In the genomic region with DNA sequence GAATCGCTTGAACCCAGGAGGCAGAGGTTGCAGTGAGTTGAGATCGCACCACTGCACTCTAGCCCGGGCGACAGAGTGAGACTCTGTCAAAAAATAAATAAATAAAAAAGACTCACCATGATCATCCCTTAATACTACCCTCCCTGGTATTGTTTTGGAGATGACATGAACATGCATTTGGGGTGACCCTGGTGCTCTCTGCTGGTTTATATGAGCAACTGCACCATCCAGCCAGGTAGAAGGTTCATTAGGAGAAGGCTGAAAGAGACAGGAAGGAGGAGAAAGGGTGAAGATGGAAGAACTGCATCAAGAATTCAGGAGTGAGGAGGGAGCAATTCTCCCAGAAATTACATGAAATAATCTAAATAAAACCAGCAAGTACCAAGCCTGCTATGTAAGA, we compare ENCODE assay signal across 9 cellular contexts. TPM values are rescaled to one million over a fixed set of nuclear protein-coding genes. Genes with fewer than 3 reads are reported as not detected.
DNase-seq lines count a peak whose midpoint lies in the region; ATAC-seq and TF ChIP-seq lines count a peak whose summit lies in the region.
"Had no signal": no experiment of that assay in that cellular context is flagged by ENCODE, and none has a peak within 500 bp of the region (broad histone marks: within the 10 kb centered on the region; RNA-seq: fewer than 3 reads in every experiment).

No MANE protein-coding gene starts in this region.

- no peak overlapping the region for H3K9ac ChIP-seq in KMS-11
- H3K9ac ChIP-seq in SK-N-SH, result no peak overlapping the region

- TF ChIP-seq RAD21 in SK-N-SH (IDR thresholded peaks at IDR 0.05; ENCODE audit: low read length), result peak; percentile 89

- no peak for TF ChIP-seq EP300 in SK-N-SH (IDR thresholded peaks at IDR 0.05; ENCODE audit: borderline replicate concordance in 1 of 2, low read depth in 1 of 2, low read length in 1 of 2)

- 82% methylated on average over 4 of the region's 4 CpGs for WGBS in SK-N-SH (ENCODE audit: low lambda C conversion rate)

- no peak overlapping the region for H3K27ac Mint-ChIP-seq in naive thymus-derived CD8-positive, alpha-beta T cell

- TF ChIP-seq CTCF in KMS-11 (conservative IDR thresholded peaks at IDR 0.05; ENCODE audit: low read depth, low read length) (peak; percentile 75), SK-N-SH (IDR thresholded peaks at IDR 0.05) (peak; percentile 76)

- peak; percentile 4 to 11 for DNase-seq in activated CD4-positive, alpha-beta T cell treated with anti-CD3 and anti-CD28 coated beads for 4 hours
- DNase-seq in activated CD4-positive, alpha-beta T cell treated with anti-CD3 and anti-CD28 coated beads for 1 hour, result no peak
- DNase-seq in SK-N-SH (peak; percentile 73), epithelial cell of prostate (ENCODE audit: low read depth, low spot score) (peak; percentile 40), KG1 (lab: John Stamatoyannopoulos, UW) (no peak)
- peak in 5 of 10 donors; percentile 5 to 32 (median 22) for DNase-seq in naive thymus-derived CD8-positive, alpha-beta T cell

- H3F3A ChIP-seq in SK-N-SH (replicated peaks; ENCODE audit: insufficient read depth), result no peaks in the 10 kb centered on the region

- POLR2A ChIA-PET in SK-N-SH (lab: Yijun Ruan, JAX), result interaction anchor here (1.2 kb wide), 1 partner anchor 103 kb away, joined by 3 read pairs; no protein-coding TSS in a partner anchor
- POLR2A ChIA-PET in naive thymus-derived CD8-positive, alpha-beta T cell (lab: Charles Lee), result no interaction called here

- H2AFZ ChIP-seq in KMS-11 (ENCODE audit: low read depth) (no peak overlapping the region), SK-N-SH (ENCODE audit: low read depth) (no peak overlapping the region)

- H3K36me3 Mint-ChIP-seq in naive thymus-derived CD8-positive, alpha-beta T cell, result no peaks in the 10 kb centered on the region

- H3K4me3 ChIP-seq in KMS-11 (IDR thresholded peaks at IDR 0.05; ENCODE audit: insufficient read depth, low read depth, low read length), result no peak overlapping the region
- H3K4me3 ChIP-seq in SK-N-SH (ENCODE audit: low read depth in 2 of 2, low read length in 1 of 2), result no peak overlapping the region; a peak in 1 of 4 replicates
- H3K4me3 ChIP-seq: thoracic aorta had no signal

- H3K27me3 Mint-ChIP-seq in naive thymus-derived CD8-positive, alpha-beta T cell, result peaks cover 3 to 9% (median 6%) of the 10 kb centered on the region in 5 donors

- peaks cover 0 to 2% (median 0%) of the 10 kb centered on the region in 4 donors for H3K4me1 Mint-ChIP-seq in naive thymus-derived CD8-positive, alpha-beta T cell

- ATAC-seq in naive thymus-derived CD8-positive, alpha-beta T cell, result peak; percentile 39 to 49
- no peak for ATAC-seq in GM21723 (IDR thresholded peaks at IDR 0.05; ENCODE audit: unreplicated experiment)

- H3K27me3 ChIP-seq in KMS-11 (ENCODE audit: insufficient read depth, low read depth) (no peaks in the 10 kb centered on the region), SK-N-SH (ENCODE audit: insufficient read depth) (peaks cover 6% of the 10 kb centered on the region; the same call in 1 of the 2 replicates)

- no peak overlapping the region for H3K4me3 Mint-ChIP-seq in naive thymus-derived CD8-positive, alpha-beta T cell

- H3K79me2 ChIP-seq in KMS-11 (ENCODE audit: insufficient read depth, low read depth) (no peaks in the 10 kb centered on the region), SK-N-SH (ENCODE audit: insufficient read depth) (no peaks in the 10 kb centered on the region)

- H3K36me3 ChIP-seq in KMS-11 (ENCODE audit: insufficient read depth) (no peaks in the 10 kb centered on the region), SK-N-SH (replicated peaks in 1 of 2; ENCODE audit: control insufficient read depth in 1 of 2, insufficient read depth in 2 of 2, low read length in 1 of 2) (no peaks in the 10 kb centered on the region)
- H3K36me3 ChIP-seq: thoracic aorta had no signal

- H3K4me2 ChIP-seq in KMS-11, result no peak overlapping the region
- no peak overlapping the region for H3K4me2 ChIP-seq in SK-N-SH

- no peaks in the 10 kb centered on the region for H4K20me1 ChIP-seq in KMS-11 (ENCODE audit: insufficient read depth)
- no peaks in the 10 kb centered on the region for H4K20me1 ChIP-seq in SK-N-SH (ENCODE audit: insufficient read depth)

- no peaks in the 10 kb centered on the region for H3K9me3 ChIP-seq in SK-N-SH
- H3K9me3 ChIP-seq: thoracic aorta had no signal

- H3K27ac ChIP-seq in KMS-11, result no peak overlapping the region
- no peak overlapping the region for H3K27ac ChIP-seq in SK-N-SH (ENCODE audit: low read depth in 2 of 2, low read length in 1 of 2)
- H3K27ac ChIP-seq in epithelial cell of prostate, result no peak overlapping the region
- H3K27ac ChIP-seq: thoracic aorta had no signal

- CTCF ChIA-PET in SK-N-SH (lab: Yijun Ruan, JAX), result interaction anchor here (0.6 to 7.7 kb wide), 15 partner anchors 9 to 415 kb away, joined by 3 to 211 read pairs (median 6); no protein-coding TSS in a partner anchor

- H3K9me3 Mint-ChIP-seq in naive thymus-derived CD8-positive, alpha-beta T cell, result no peaks in the 10 kb centered on the region

- H3K9me2 ChIP-seq in SK-N-SH, result no peaks in the 10 kb centered on the region

- H3K4me1 ChIP-seq in KMS-11 (ENCODE audit: low read depth, poor library complexity, severe bottlenecking) (no peaks in the 10 kb centered on the region), SK-N-SH (ENCODE audit: control insufficient read depth in 1 of 2, insufficient read depth in 2 of 2, low read depth in 1 of 2, low read length in 1 of 2) (no peaks in the 10 kb centered on the region)

TF ChIP-seq in SK-N-SH, 30 proteins besides CTCF, POLR2A, EP300 and RAD21:
- TF ChIP-seq FOXJ3 (CRISPR knock-in tag; IDR thresholded peaks at IDR 0.05), result no peak
- no peak for TF ChIP-seq TEAD4 (IDR thresholded peaks at IDR 0.05; ENCODE audit: borderline replicate concordance, insufficient read depth)
- no peak for TF ChIP-seq EZH2phosphoT487 (IDR thresholded peaks at IDR 0.05; ENCODE audit: borderline replicate concordance, low read depth)
- peak; percentile 94 for TF ChIP-seq SMC3 (IDR thresholded peaks at IDR 0.05; ENCODE audit: low read depth, low read length)
- TF ChIP-seq, protein P1, sequence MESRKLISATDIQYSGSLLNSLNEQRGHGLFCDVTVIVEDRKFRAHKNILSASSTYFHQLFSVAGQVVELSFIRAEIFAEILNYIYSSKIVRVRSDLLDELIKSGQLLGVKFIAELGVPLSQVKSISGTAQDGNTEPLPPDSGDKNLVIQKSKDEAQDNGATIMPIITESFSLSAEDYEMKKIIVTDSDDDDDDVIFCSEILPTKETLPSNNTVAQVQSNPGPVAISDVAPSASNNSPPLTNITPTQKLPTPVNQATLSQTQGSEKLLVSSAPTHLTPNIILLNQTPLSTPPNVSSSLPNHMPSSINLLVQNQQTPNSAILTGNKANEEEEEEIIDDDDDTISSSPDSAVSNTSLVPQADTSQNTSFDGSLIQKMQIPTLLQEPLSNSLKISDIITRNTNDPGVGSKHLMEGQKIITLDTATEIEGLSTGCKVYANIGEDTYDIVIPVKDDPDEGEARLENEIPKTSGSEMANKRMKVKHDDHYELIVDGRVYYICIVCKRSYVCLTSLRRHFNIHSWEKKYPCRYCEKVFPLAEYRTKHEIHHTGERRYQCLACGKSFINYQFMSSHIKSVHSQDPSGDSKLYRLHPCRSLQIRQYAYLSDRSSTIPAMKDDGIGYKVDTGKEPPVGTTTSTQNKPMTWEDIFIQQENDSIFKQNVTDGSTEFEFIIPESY (IDR thresholded peaks at IDR 0.05; ENCODE audit: borderline replicate concordance, low read depth), result no peak

RNA-seq across cellular contexts. Expression of a gene that starts 37.8 kb away (rescaled TPM):
- not detected in 2 replicates for polyA plus RNA-seq in SK-N-SH (2012; rRNA removed)
- polyA plus RNA-seq in SK-N-SH (2012; cell fraction: cytosol; rRNA removed), result under 0.01 TPM in 1 of 2 replicates, not detected in the other
- 0.01 TPM in 1 of 2 replicates, not detected in the other for polyA plus RNA-seq in SK-N-SH (2012; cell fraction: nucleus; rRNA removed)
- total RNA-seq in naive thymus-derived CD8-positive, alpha-beta T cell, result not detected
- polyA plus RNA-seq in naive thymus-derived CD8-positive, alpha-beta T cell, result not detected
- total RNA-seq: thoracic aorta had no signal

Comparison
In these comparisons a context has a peak if more than half of its experiments do, and no peak if none do; other contexts are left out.
1. DNase-seq: peak in activated CD4-positive, alpha-beta T cell treated with anti-CD3 and anti-CD28 coated beads for 4 hours (2 of 2), SK-N-SH (single experiment) and epithelial cell of prostate (single experiment); none in activated CD4-positive, alpha-beta T cell treated with anti-CD3 and anti-CD28 coated beads for 1 hour (single experiment) and KG1 (single experiment).